ENCODE assay signal across 8 cellular contexts in the genomic region with DNA sequence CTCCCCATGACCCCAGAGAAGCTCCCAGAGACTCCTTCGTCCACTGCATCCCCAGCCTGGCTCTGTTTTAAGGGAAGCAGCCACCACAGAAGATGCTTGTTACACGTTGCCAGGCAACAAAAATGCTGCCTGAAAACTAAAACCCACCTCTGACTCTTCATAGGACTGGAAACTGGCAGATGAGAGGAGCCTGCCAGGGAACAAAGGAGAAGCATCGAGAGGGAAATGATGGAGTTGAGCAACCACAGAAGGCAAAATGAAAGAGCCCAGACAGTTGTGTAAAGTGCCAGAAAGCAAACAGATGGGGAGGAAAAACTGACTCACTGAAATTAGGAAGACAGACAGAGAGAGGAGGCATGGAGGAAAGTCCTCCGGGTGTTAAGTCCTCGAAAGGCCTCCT.
DNase-seq lines count a peak whose midpoint lies in the region; ATAC-seq, FAIRE-seq and TF ChIP-seq lines count a peak whose summit lies in the region.

No MANE protein-coding gene starts in this region.

- no peak for FAIRE-seq in H54 (lab: Jason Lieb, UNC)

- H2AFZ ChIP-seq in hepatocyte = no peak overlapping the region

- no peaks in the 10 kb centered on the region for H4K20me1 ChIP-seq in hepatocyte (ENCODE audit: insufficient read depth, poor library complexity, severe bottlenecking)

- no peak for TF ChIP-seq CTCF in hepatocyte (IDR thresholded peaks at IDR 0.05; ENCODE audit: poor library complexity)

- no peak overlapping the region for H3K27ac ChIP-seq in hepatocyte

- H3K4me3 ChIP-seq in hepatocyte = no peak overlapping the region

- no peaks in the 10 kb centered on the region for H3K79me2 ChIP-seq in hepatocyte

- peak; percentile 48 for DNase-seq in stimulated activated CD4-positive, alpha-beta T cell treated with anti-CD3 and anti-CD28 coated beads, Interleukin-15, amount 100 ng/mL, for 24 hours
- no peak for DNase-seq in stimulated activated CD4-positive, alpha-beta T cell treated with anti-CD3 and anti-CD28 coated beads, Interleukin-4, amount 100 ng/mL, for 24 hours
- DNase-seq in SIG-M5 (lab: John Stamatoyannopoulos, UW) = peak; percentile 84
- peak; percentile 43 for DNase-seq in hepatocyte (ENCODE audit: low spot score)
- no peak for DNase-seq in SW 1271 (lab: John Stamatoyannopoulos, UW)
- DNase-seq in T-helper 9 cell = no peak
- DNase-seq in H54 (ENCODE audit: insufficient read length, low spot score) = no peak

- 69% methylated on average over 5 of the region's 5 CpGs for WGBS in hepatocyte (ENCODE audit: low lambda C conversion rate, missing lambda C conversion rate)

- peaks cover 5% of the 10 kb centered on the region for H3K27me3 ChIP-seq in hepatocyte

- no peak for TF ChIP-seq POLR2A in H54 (IDR thresholded peaks at IDR 0.05; ENCODE audit: low read depth, low read length)

- H3K4me2 ChIP-seq in hepatocyte = no peak overlapping the region

- no peak for ATAC-seq in GM21381 (IDR thresholded peaks at IDR 0.05; ENCODE audit: unreplicated experiment)

- no peaks in the 10 kb centered on the region for H3K9me3 ChIP-seq in hepatocyte (ENCODE audit: low read depth)

- peaks cover 9% of the 10 kb centered on the region for H3K4me1 ChIP-seq in hepatocyte (ENCODE audit: insufficient read depth)

- no peaks in the 10 kb centered on the region for H3K9me2 ChIP-seq in hepatocyte (replicated peaks; ENCODE audit: insufficient read depth)

- no peaks in the 10 kb centered on the region for H3K36me3 ChIP-seq in hepatocyte (replicated peaks; ENCODE audit: insufficient read depth, low read depth)

Comparison
In these comparisons a context has a peak if more than half of its experiments do, and no peak if none do; other contexts are left out.
1. DNase-seq: peak in stimulated activated CD4-positive, alpha-beta T cell treated with anti-CD3 and anti-CD28 coated beads, Interleukin-15, amount 100 ng/mL, for 24 hours (single experiment), SIG-M5 (single experiment) and hepatocyte (single experiment); none in stimulated activated CD4-positive, alpha-beta T cell treated with anti-CD3 and anti-CD28 coated beads, Interleukin-4, amount 100 ng/mL, for 24 hours (single experiment), SW 1271 (0 of 2), T-helper 9 cell (single experiment) and H54 (single experiment).